ENCODE assay signal across 12 cellular contexts in the genomic region with DNA sequence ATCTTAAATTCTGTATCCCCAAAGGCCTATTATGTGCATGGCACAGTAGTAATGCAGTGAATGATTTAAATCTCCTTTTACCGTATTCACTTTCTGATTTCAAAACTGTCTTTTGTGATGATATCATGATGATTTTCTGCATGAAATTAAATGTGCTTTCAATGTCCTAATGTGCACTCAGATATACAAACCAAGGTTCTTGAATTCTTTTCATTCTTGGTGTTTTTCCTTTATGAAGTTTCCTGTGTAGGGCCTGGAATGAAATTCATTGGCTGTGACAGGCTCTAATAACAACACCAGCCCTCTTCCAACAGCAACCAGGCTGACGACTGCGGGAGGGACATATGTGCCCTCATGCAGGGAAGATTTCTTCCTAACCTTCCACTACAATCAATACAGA.
DNase-seq lines count a peak whose midpoint lies in the region; ATAC-seq, FAIRE-seq and TF ChIP-seq lines count a peak whose summit lies in the region.
"Had no signal": no experiment of that assay in that cellular context is flagged by ENCODE, and none has a peak within 500 bp of the region (broad histone marks: within the 10 kb centered on the region; RNA-seq: fewer than 3 reads in every experiment).

No MANE protein-coding gene starts in this region.

- no peaks in the 10 kb centered on the region for H3K79me1 ChIP-seq in H9 (ENCODE audit: insufficient read depth, low read depth, low read length, poor library complexity, severe bottlenecking)

- no peak overlapping the region for H4K5ac ChIP-seq in H9 (ENCODE audit: insufficient read length, low read depth, low read length)

- H3K27ac Mint-ChIP-seq in H9, result no peak overlapping the region
- H3K27ac Mint-ChIP-seq: naive B cell had no signal

- no CpG with 5 or more reads among the region's 3 CpGs for WGBS in H9 (ENCODE audit: extremely low coverage, insufficient read length, low lambda C conversion rate)

- H4K20me1 ChIP-seq in H9 (ENCODE audit: control insufficient read depth, insufficient read depth, insufficient read length), result no peaks in the 10 kb centered on the region
- H4K20me1 ChIP-seq: BLaER1 had no signal

- H3K9me3 ChIP-seq in neuron (ENCODE audit: low read length) (no peaks in the 10 kb centered on the region), right atrium auricular region (no peaks in the 10 kb centered on the region), H9 (ENCODE audit: control insufficient read depth, low read depth, low read length) (no peaks in the 10 kb centered on the region)
- H3K9me3 ChIP-seq: BLaER1 had no signal

- H3K36me3 Mint-ChIP-seq in H9 (ENCODE audit: insufficient read depth in 1 of 3, low read depth in 3 of 3), result peaks cover 0 to 5% (median 4%) of the 10 kb centered on the region in 3 experiments; a peak in 2 of 7 replicates
- H3K36me3 Mint-ChIP-seq: naive B cell had no signal

- FAIRE-seq in RCC 7860 (lab: Jason Lieb, UNC), result no peak

- no peak overlapping the region for H3K4ac ChIP-seq in H9 (ENCODE audit: low read depth, low read length)

- H2BK120ac ChIP-seq in H9 (ENCODE audit: low read depth, low read length, poor library complexity, severe bottlenecking), result no peak overlapping the region

- H2AFZ ChIP-seq in neuron (ENCODE audit: low read depth, low read length) (peak overlapping the region; percentile 87), H9 (ENCODE audit: low read length) (no peak overlapping the region)

- H3K27me3 ChIP-seq in neuron (ENCODE audit: insufficient read depth, low read length) (no peaks in the 10 kb centered on the region), right atrium auricular region (no peaks in the 10 kb centered on the region), H9 (ENCODE audit: insufficient read depth, low read length) (no peaks in the 10 kb centered on the region)
- H3K27me3 ChIP-seq: BLaER1 had no signal

- H2AK5ac ChIP-seq in H9 (ENCODE audit: insufficient read length, low read length), result no peak overlapping the region

- H3K56ac ChIP-seq in H9 (ENCODE audit: insufficient read length, low read depth, low read length), result no peak overlapping the region

- no peak overlapping the region for H3K14ac ChIP-seq in H9 (ENCODE audit: insufficient read depth, low read length)

- no peaks in the 10 kb centered on the region for H3K23me2 ChIP-seq in H9 (ENCODE audit: insufficient read length, low read depth, low read length, poor library complexity, severe bottlenecking)

- H2BK20ac ChIP-seq in H9 (ENCODE audit: low read depth, low read length, poor library complexity, severe bottlenecking), result no peak overlapping the region

- H3K4me1 Mint-ChIP-seq in H9, result peaks cover 7 to 12% of the 10 kb centered on the region in 2 experiments
- H3K4me1 Mint-ChIP-seq: naive B cell had no signal

- H3K4me1 ChIP-seq in neuron (ENCODE audit: insufficient read depth, low read length), result peaks cover 16% of the 10 kb centered on the region
- H3K4me1 ChIP-seq in right atrium auricular region, result no peaks in the 10 kb centered on the region
- peaks cover 3% of the 10 kb centered on the region; the same call in 1 of the 2 replicates for H3K4me1 ChIP-seq in H9 (ENCODE audit: insufficient read depth, low read length)

- H2BK15ac ChIP-seq in H9 (ENCODE audit: low read depth, low read length), result no peak overlapping the region

- peak; percentile 51 for DNase-seq in AG10803 (ENCODE audit: low read depth)
- peak; percentile 40 for DNase-seq in RCC 7860 (ENCODE audit: low spot score)
- DNase-seq in fibroblast of gingiva (ENCODE audit: low read depth), result peak; percentile 93
- DNase-seq in right atrium auricular region (ENCODE audit: low spot score), result no peak
- no peak for DNase-seq in H9
- DNase-seq: naive B cell; stimulated activated CD4-positive, alpha-beta T cell treated with anti-CD3 and anti-CD28 coated beads, Interleukin-15, amount 100 ng/mL, for 24 hours had no signal

- H3K27me3 Mint-ChIP-seq in H9 (ENCODE audit: low read depth), result no peaks in the 10 kb centered on the region
- H3K27me3 Mint-ChIP-seq: naive B cell had no signal

- H3K9me3 Mint-ChIP-seq in H9, result peaks cover 3% of the 10 kb centered on the region in 2 experiments; a peak in 3 of 5 replicates

- H2BK5ac ChIP-seq in H9 (ENCODE audit: insufficient read length, low read length), result no peak overlapping the region

- H3T11ph ChIP-seq in H9 (ENCODE audit: low read length), result no peak overlapping the region

- no peaks in the 10 kb centered on the region for H3K79me2 ChIP-seq in H9 (ENCODE audit: insufficient read depth, low read length)

- H3K9ac ChIP-seq in H9 (ENCODE audit: extremely low read depth, insufficient read length, low read length), result no peak overlapping the region
- H3K9ac ChIP-seq: BLaER1 had no signal

- ATAC-seq in HG03159 (IDR thresholded peaks at IDR 0.05; ENCODE audit: unreplicated experiment) (no peak), GM21447 (IDR thresholded peaks at IDR 0.05; ENCODE audit: unreplicated experiment) (no peak)

- no peak overlapping the region for H3K18ac ChIP-seq in H9 (ENCODE audit: insufficient read length, low read depth, low read length)

- no peak overlapping the region for H4K91ac ChIP-seq in H9 (ENCODE audit: insufficient read length, low read depth, low read length)

- H3K23ac ChIP-seq in H9 (ENCODE audit: insufficient read length, low read depth, low read length), result no peak overlapping the region

- H3K4me3 ChIP-seq in AG10803 (ENCODE audit: low read length) (no peak overlapping the region), neuron (ENCODE audit: low read length) (peak overlapping the region; percentile 24), right atrium auricular region (no peak overlapping the region)
- H3K4me3 ChIP-seq: BLaER1 had no signal

- H3K36me3 ChIP-seq in neuron (ENCODE audit: insufficient read depth, low read length) (no peaks in the 10 kb centered on the region), right atrium auricular region (no peaks in the 10 kb centered on the region)
- H3K36me3 ChIP-seq: BLaER1, WERI-Rb-1 had no signal

- H2BK12ac ChIP-seq in H9 (ENCODE audit: insufficient read length, low read depth, low read length), result no peak overlapping the region

- H3K27ac ChIP-seq in right atrium auricular region, result peak overlapping the region in 1 of 2 donors; percentile 9
- no peak overlapping the region for H3K27ac ChIP-seq in H9 (ENCODE audit: insufficient read length, low read depth, low read length)
- H3K27ac ChIP-seq: BLaER1, WERI-Rb-1 had no signal

- TF ChIP-seq CTCF in AG10803 (conservative IDR thresholded peaks at IDR 0.05; ENCODE audit: low read length) (no peak), right atrium auricular region (IDR thresholded peaks at IDR 0.05) (no peak), H9 (conservative IDR thresholded peaks at IDR 0.05) (no peak)

- H3K4me2 ChIP-seq in H9 (ENCODE audit: insufficient read depth, insufficient read length, low read length), result no peak overlapping the region
- H3K4me2 ChIP-seq: BLaER1 had no signal

- no peak overlapping the region for H4K8ac ChIP-seq in H9 (replicated peaks; ENCODE audit: insufficient read length, low read depth, low read length)

- H3K4me3 Mint-ChIP-seq in H9, result no peak overlapping the region

Comparison
In these comparisons a context has a peak if more than half of its experiments do, and no peak if none do; other contexts are left out.
1. DNase-seq: peak in AG10803 (single experiment), RCC 7860 (single experiment) and fibroblast of gingiva (single experiment); none in right atrium auricular region (single experiment) and H9 (single experiment).